ENCODE assay signal across 12 cellular contexts in the genomic region with DNA sequence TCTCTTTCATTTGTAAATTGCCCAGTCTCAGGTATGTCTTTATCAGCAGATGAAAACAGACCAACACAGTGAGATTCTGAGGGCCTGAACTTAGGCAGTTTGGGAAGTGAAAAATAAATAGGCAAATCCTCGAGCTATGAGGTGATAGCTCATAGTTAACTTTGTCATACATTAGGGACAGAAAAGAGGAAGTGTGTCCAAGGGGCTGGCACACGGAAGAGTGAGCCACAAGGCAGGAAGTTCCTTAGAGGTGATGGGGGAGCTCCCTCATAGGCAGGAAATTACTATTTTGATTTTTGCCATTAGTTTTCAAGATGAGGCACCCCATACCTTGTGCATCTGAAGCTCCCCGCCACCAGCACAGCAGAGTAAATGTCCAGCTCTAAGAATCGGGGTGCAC.
DNase-seq lines count a peak whose midpoint lies in the region; ATAC-seq and TF ChIP-seq lines count a peak whose summit lies in the region.
"Had no signal": no experiment of that assay in that cellular context is flagged by ENCODE, and none has a peak within 500 bp of the region (broad histone marks: within the 10 kb centered on the region; RNA-seq: fewer than 3 reads in every experiment).

No MANE protein-coding gene starts in this region.

- H3K4me3 Mint-ChIP-seq in activated naive CD8-positive, alpha-beta T cell treated with anti-CD3 and anti-CD28 coated beads, Interleukin-2, amount 10 ng/mL, durations not matched to agents 7 days and 5 days, result peak overlapping the region; percentile 8

- H3K9me3 Mint-ChIP-seq in activated naive CD8-positive, alpha-beta T cell treated with anti-CD3 and anti-CD28 coated beads, Interleukin-2, amount 10 ng/mL, durations not matched to agents 7 days and 5 days, result peaks cover 8% of the 10 kb centered on the region

- no peak for TF ChIP-seq CTCF in GM13977 (IDR thresholded peaks at IDR 0.05; ENCODE audit: extremely low read depth, insufficient read depth, missing control alignments)

- in situ Hi-C loops in GM13977 (cut with MboI; ENCODE audit: low pct_unique_long_range_greater_than_20kb, low sequenced_read_pairs, unreplicated experiment), result no loop called here

- no peaks in the 10 kb centered on the region for H3K27me3 Mint-ChIP-seq in activated naive CD8-positive, alpha-beta T cell treated with anti-CD3 and anti-CD28 coated beads, Interleukin-2, amount 10 ng/mL, durations not matched to agents 7 days and 5 days

- peak overlapping the region; percentile 22 for H3K27ac Mint-ChIP-seq in activated naive CD8-positive, alpha-beta T cell treated with anti-CD3 and anti-CD28 coated beads, Interleukin-2, amount 10 ng/mL, durations not matched to agents 7 days and 5 days

- peaks cover 13% of the 10 kb centered on the region for H3K4me1 Mint-ChIP-seq in activated naive CD8-positive, alpha-beta T cell treated with anti-CD3 and anti-CD28 coated beads, Interleukin-2, amount 10 ng/mL, durations not matched to agents 7 days and 5 days

- DNase-seq in GM13977 (ENCODE audit: low spot score), result peak; percentile 34
- no peak for DNase-seq in activated naive CD8-positive, alpha-beta T cell treated with anti-CD3 and anti-CD28 coated beads, Interleukin-2, amount 10 ng/mL, durations not matched to agents 7 days and 5 days
- no peak for DNase-seq in HK-2 (ENCODE audit: unreplicated experiment)
- no peak for DNase-seq in NCI-H1417 (lab: John Stamatoyannopoulos, UW)
- DNase-seq: activated CD4-positive, CD25-positive, alpha-beta regulatory T cell treated with anti-CD3 and anti-CD28 coated beads, Interleukin-2, amount 50 U/mL, for 72 hours; GOT3; pancreas had no signal

- ATAC-seq in GM21528 (IDR thresholded peaks at IDR 0.05; ENCODE audit: low FRiP score, unreplicated experiment) (peak; percentile 66), HG03457 (IDR thresholded peaks at IDR 0.05; ENCODE audit: unreplicated experiment) (peak; percentile 91), HG03039 (IDR thresholded peaks at IDR 0.05; ENCODE audit: unreplicated experiment) (no peak), HG03521 (IDR thresholded peaks at IDR 0.05; ENCODE audit: unreplicated experiment) (no peak)
- peak; percentile 47 for ATAC-seq in activated naive CD8-positive, alpha-beta T cell treated with anti-CD3 and anti-CD28 coated beads, Interleukin-2, amount 10 ng/mL, durations not matched to agents 7 days and 5 days (ENCODE audit: low read depth)
- ATAC-seq: esophagus mucosa, pancreas had no signal

- POLR2A ChIA-PET in activated naive CD8-positive, alpha-beta T cell treated with anti-CD3 and anti-CD28 coated beads, Interleukin-2, amount 10 ng/mL, durations not matched to agents 7 days and 5 days (lab: Charles Lee), result interaction anchor here (0.6 to 1.3 kb wide), 2 partner anchors 10 to 296 kb away, joined by 3 to 4 read pairs; no protein-coding TSS in a partner anchor

- peaks cover 6% of the 10 kb centered on the region for H3K36me3 Mint-ChIP-seq in activated naive CD8-positive, alpha-beta T cell treated with anti-CD3 and anti-CD28 coated beads, Interleukin-2, amount 10 ng/mL, durations not matched to agents 7 days and 5 days

Comparison
In these comparisons a context has a peak if more than half of its experiments do, and no peak if none do; other contexts are left out.
1. ATAC-seq: peak in GM21528 (single experiment), HG03457 (single experiment) and activated naive CD8-positive, alpha-beta T cell treated with anti-CD3 and anti-CD28 coated beads, Interleukin-2, amount 10 ng/mL, durations not matched to agents 7 days and 5 days (single experiment); none in HG03039 (single experiment) and HG03521 (single experiment).